Comparison of ENCODE assay signal across 8 cellular contexts in the genomic region with DNA sequence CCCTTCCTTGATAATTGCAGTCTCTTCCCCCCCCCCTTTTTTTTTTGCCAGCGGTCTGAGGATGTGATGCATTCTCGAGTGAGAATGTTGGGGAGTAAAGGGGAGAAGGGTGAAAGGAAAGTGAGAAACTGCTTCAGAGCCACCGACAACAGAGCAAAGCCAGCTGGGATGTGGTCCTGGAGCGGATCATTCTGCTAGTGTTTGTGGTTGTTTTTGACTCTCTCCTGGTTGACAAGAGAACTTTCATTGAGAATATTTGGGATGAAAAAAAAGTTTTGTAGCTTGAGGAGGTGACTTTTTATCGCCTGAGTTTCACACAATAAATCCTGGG. TPM values are rescaled to one million over a fixed set of nuclear protein-coding genes. Genes with fewer than 3 reads are reported as not detected.
DNase-seq lines count a peak whose midpoint lies in the region; ATAC-seq, FAIRE-seq and TF ChIP-seq lines count a peak whose summit lies in the region.

No MANE protein-coding gene starts in this region.

- H3K9me1 ChIP-seq in K562 (ENCODE audit: control insufficient read depth, insufficient read depth, low read length): no peaks in the 10 kb centered on the region

- intact Hi-C loops in HCT116 (cut with micrococcal nuclease): no loop called here
- intact Hi-C loops in K562 (cut with micrococcal nuclease): no loop called here
- intact Hi-C loops in sciatic nerve (cut with DNase I): no loop called here

- H3K18ac ChIP-seq in mesenchymal stem cell (ENCODE audit: low read depth in 1 of 2, low read length in 2 of 2): peak overlapping the region in 1 of 2 experiments; percentile 70

- H4K8ac ChIP-seq in mesenchymal stem cell (ENCODE audit: low read length): no peak overlapping the region

- peak overlapping the region; percentile 62 for H2BK5ac ChIP-seq in mesenchymal stem cell (ENCODE audit: low read depth, low read length, poor library complexity, severe bottlenecking)

- peaks cover 2% of the 10 kb centered on the region for H3K79me1 ChIP-seq in mesenchymal stem cell (replicated peaks; ENCODE audit: low read length, poor library complexity, severe bottlenecking)

- H3K4me1 ChIP-seq in A549: peaks cover 22% of the 10 kb centered on the region; the same call in 2 of the 3 replicates
- peaks cover 3 to 15% of the 10 kb centered on the region in 2 experiments; a peak in 3 of 4 replicates for H3K4me1 ChIP-seq in HCT116 (ENCODE audit: control insufficient read depth in 1 of 2, insufficient read depth in 2 of 2, low read length in 2 of 2)
- H3K4me1 ChIP-seq in K562 (replicated peaks in 1 of 2; ENCODE audit: control insufficient read depth in 2 of 2, insufficient read depth in 2 of 2, low read length in 2 of 2): peaks cover 9 to 11% of the 10 kb centered on the region in 2 experiments; a peak in 4 of 5 replicates
- peaks cover 4% of the 10 kb centered on the region for H3K4me1 ChIP-seq in mesenchymal stem cell (ENCODE audit: control insufficient read depth, insufficient read depth, low read depth, low read length)

- DNase-seq in A549 (ENCODE audit: low read depth in 1 of 2, low spot score in 1 of 2): no peak
- DNase-seq in HCT116 (ENCODE audit: low read depth, low spot score): no peak
- peak in 1 of 4 experiments; percentile 13 for DNase-seq in K562 (ENCODE audit: extremely low read depth in 1 of 4, low spot score in 3 of 4)
- no peak for DNase-seq in mesenchymal stem cell
- DNase-seq in RKO (ENCODE audit: low spot score): no peak
- no peak for DNase-seq in sciatic nerve (ENCODE audit: low spot score)
- DNase-seq in hippocampal formation (lab: John Stamatoyannopoulos, UW): no peak

- FAIRE-seq in A549 (lab: Jason Lieb, UNC) (no peak), K562 (lab: Jason Lieb, UNC) (peak; percentile 56)

- TF ChIP-seq RAD21 in A549 (conservative IDR thresholded peaks at IDR 0.05 in 1 of 2, IDR thresholded peaks at IDR 0.05 in 1 of 2): no peak
- no peak for TF ChIP-seq RAD21 in HCT116 (IDR thresholded peaks at IDR 0.05; ENCODE audit: low read depth)
- TF ChIP-seq RAD21 in K562 (CRISPR knock-in tag; conservative IDR thresholded peaks at IDR 0.05 in 1 of 2, IDR thresholded peaks at IDR 0.05 in 1 of 2): no peak

- 23% methylated on average over 5 of the region's 5 CpGs for WGBS in A549 (ENCODE audit: missing lambda C conversion rate)
- 9% methylated on average over 5 of the region's 5 CpGs for WGBS in K562 (ENCODE audit: insufficient coverage, low coverage, missing lambda C conversion rate)
- 2% methylated on average over 4 of the region's 5 CpGs for WGBS in mesenchymal stem cell

- no peaks in the 10 kb centered on the region for H3K9me2 ChIP-seq in HCT116 (ENCODE audit: insufficient read depth)

- TF ChIP-seq EP300 in A549 (IDR thresholded peaks at IDR 0.05) (no peak), K562 (IDR thresholded peaks at IDR 0.05; ENCODE audit: low read length) (no peak)

- H2BK120ac ChIP-seq in mesenchymal stem cell (ENCODE audit: low read depth, low read length): no peak overlapping the region

- H3K27me3 ChIP-seq in HCT116 (ENCODE audit: insufficient read depth, low read length) (no peaks in the 10 kb centered on the region), K562 (ENCODE audit: control insufficient read depth in 2 of 2, insufficient read depth in 2 of 2, low read length in 2 of 2) (no peaks in the 10 kb centered on the region), mesenchymal stem cell (ENCODE audit: control insufficient read depth in 1 of 2, insufficient read depth in 1 of 2, low read length in 2 of 2) (no peaks in the 10 kb centered on the region)

- RAD21 ChIA-PET in HCT116 (lab: Charles Lee; ENCODE audit: low non-redundant PET in 1 of 2, low total read pairs in 2 of 2, uncharacterized antibody in 2 of 2, unreplicated experiment in 2 of 2): no interaction called here

- H4K20me1 ChIP-seq in HCT116 (ENCODE audit: insufficient read depth) (no peaks in the 10 kb centered on the region; the same call in 1 of the 2 replicates), K562 (replicated peaks; ENCODE audit: control insufficient read depth, insufficient read depth, low read length) (no peaks in the 10 kb centered on the region)

- H3K27ac ChIP-seq in A549: peak overlapping the region; percentile 96 to 97
- peak overlapping the region; percentile 68; the same call in 1 of the 2 replicates for H3K27ac ChIP-seq in HCT116 (ENCODE audit: low read depth, low read length)
- peak overlapping the region; percentile 93 for H3K27ac ChIP-seq in K562 (ENCODE audit: extremely low read depth, low read depth, low read length)
- peak overlapping the region; percentile 83 for H3K27ac ChIP-seq in mesenchymal stem cell (ENCODE audit: low read length, poor library complexity, severe bottlenecking)

- TF ChIP-seq POLR2A in A549 (IDR thresholded peaks at IDR 0.05; ENCODE audit: low read length) (no peak), HCT116 (IDR thresholded peaks at IDR 0.05; ENCODE audit: borderline replicate concordance, extremely low read depth, insufficient read depth, insufficient read length) (no peak), K562 (conservative IDR thresholded peaks at IDR 0.05) (no peak)

- no peak overlapping the region for H2AK5ac ChIP-seq in mesenchymal stem cell (ENCODE audit: low read length, severe bottlenecking)

- CTCF ChIA-PET in A549 (lab: Yijun Ruan, JAX) (interaction anchor here (0.9 to 2.2 kb wide), 6 partner anchors 9 to 120 kb away, joined by 3 to 8 read pairs (median 5); no protein-coding TSS in a partner anchor), HCT116 (lab: Charles Lee) (no interaction called here), K562 (lab: Yijun Ruan, JAX; ENCODE audit: low intra/inter-chr PET ratio) (no interaction called here)

- peak overlapping the region in 1 of 2 experiments; percentile 61 for H3K4ac ChIP-seq in mesenchymal stem cell (ENCODE audit: low read depth in 1 of 2, low read length in 2 of 2)

- in situ Hi-C loops in K562 (cut with MboI): no loop called here

- H3K23ac ChIP-seq in mesenchymal stem cell (ENCODE audit: low read length in 2 of 2): no peak overlapping the region

- peak overlapping the region; percentile 96 for H3K9ac ChIP-seq in HCT116 (ENCODE audit: low read length)
- peak overlapping the region; percentile 74 to 94; a peak in 3 of 4 replicates for H3K9ac ChIP-seq in K562 (ENCODE audit: insufficient read depth in 1 of 2, low read depth in 2 of 2, low read length in 2 of 2)
- H3K9ac ChIP-seq in mesenchymal stem cell (ENCODE audit: low read length): peak overlapping the region; percentile 93

- no peak overlapping the region for H2BK15ac ChIP-seq in mesenchymal stem cell (ENCODE audit: low read depth, poor library complexity, severe bottlenecking)

- H3K9me3 ChIP-seq in A549: no peaks in the 10 kb centered on the region
- no peaks in the 10 kb centered on the region for H3K9me3 ChIP-seq in HCT116 (ENCODE audit: control insufficient read depth in 1 of 2, insufficient read depth in 1 of 2, low read depth in 1 of 2, low read length in 2 of 2)
- H3K9me3 ChIP-seq in K562 (replicated peaks; ENCODE audit: control insufficient read depth, insufficient read depth, low read depth, low read length): no peaks in the 10 kb centered on the region
- no peaks in the 10 kb centered on the region for H3K9me3 ChIP-seq in mesenchymal stem cell (ENCODE audit: control insufficient read depth, low read length)

- H3K79me2 ChIP-seq in HCT116 (ENCODE audit: insufficient read depth, low read length) (peaks cover 57% of the 10 kb centered on the region), K562 (ENCODE audit: control insufficient read depth, insufficient read depth, low read length) (peaks cover 54% of the 10 kb centered on the region)

- H4K91ac ChIP-seq in mesenchymal stem cell (ENCODE audit: low read length): no peak overlapping the region

- H3K4me3 ChIP-seq in A549: peak overlapping the region; percentile 85
- H3K4me3 ChIP-seq in HCT116 (replicated peaks in 1 of 2; ENCODE audit: low read depth in 1 of 2, low read length in 2 of 2): peak overlapping the region; percentile 81 to 97
- peak overlapping the region; percentile 99 for H3K4me3 ChIP-seq in K562
- H3K4me3 ChIP-seq in mesenchymal stem cell (ENCODE audit: insufficient read depth in 1 of 2, low read depth in 1 of 2, low read length in 2 of 2): peak overlapping the region in 1 of 2 experiments; percentile 94

- POLR2A ChIA-PET in A549 (lab: Yijun Ruan, JAX) (interaction anchor here (0.7 to 2.8 kb wide), 2 partner anchors 22 to 125 kb away, joined by 9 to 15 read pairs; a partner anchor contains a TSS), HCT116 (lab: Charles Lee) (no interaction called here), K562 (lab: Yijun Ruan, JAX) (interaction anchor here (0.8 to 2.2 kb wide), 5 partner anchors 8 to 265 kb away, joined by 3 to 10 read pairs (median 6); no protein-coding TSS in a partner anchor)

- H2AFZ ChIP-seq in HCT116 (ENCODE audit: low read depth, low read length, poor library complexity, severe bottlenecking) (no peak overlapping the region), K562 (ENCODE audit: low read depth, low read length) (peak overlapping the region; percentile 64; the same call in 1 of the 2 replicates), mesenchymal stem cell (ENCODE audit: low read depth, low read length) (no peak overlapping the region)

- TF ChIP-seq CTCF in A549 (IDR thresholded peaks at IDR 0.05) (no peak), HCT116 (IDR thresholded peaks at IDR 0.05 in 2 of 3, conservative IDR thresholded peaks at IDR 0.05 in 1 of 3; ENCODE audit: borderline replicate concordance in 1 of 3, insufficient read depth in 1 of 3, low read depth in 2 of 3, low read length in 2 of 3) (no peak), K562 (IDR thresholded peaks at IDR 0.05 in 2 of 3, conservative IDR thresholded peaks at IDR 0.05 in 1 of 3; ENCODE audit: insufficient read depth in 2 of 3, low read depth in 1 of 3, low read length in 3 of 3) (no peak)

- peak overlapping the region in 1 of 2 experiments; percentile 20 for H3K14ac ChIP-seq in mesenchymal stem cell (ENCODE audit: low read length in 2 of 2)

- H2BK12ac ChIP-seq in mesenchymal stem cell (ENCODE audit: low read length in 2 of 2): no peak overlapping the region

- no peak for ATAC-seq in A549
- ATAC-seq in HCT116: no peak
- no peak for ATAC-seq in K562
- ATAC-seq in sciatic nerve: no peak
- no peak for ATAC-seq in HG03460 (IDR thresholded peaks at IDR 0.05; ENCODE audit: unreplicated experiment)

- H3K4me2 ChIP-seq in A549 (peak overlapping the region; percentile 79), HCT116 (ENCODE audit: low read length) (peak overlapping the region; percentile 82), K562 (ENCODE audit: insufficient read depth, low read length) (peak overlapping the region; percentile 86), mesenchymal stem cell (ENCODE audit: low read length, poor library complexity, severe bottlenecking) (peak overlapping the region; percentile 92)

- no peaks in the 10 kb centered on the region for H3K36me3 ChIP-seq in HCT116 (ENCODE audit: control insufficient read depth in 1 of 2, insufficient read depth in 2 of 2, low read length in 2 of 2)
- no peaks in the 10 kb centered on the region; the same call in none of the 3 replicates for H3K36me3 ChIP-seq in K562 (ENCODE audit: control insufficient read depth, insufficient read depth, low read length)
- no peaks in the 10 kb centered on the region for H3K36me3 ChIP-seq in mesenchymal stem cell (ENCODE audit: control insufficient read depth in 1 of 2, insufficient read depth in 2 of 2, low read depth in 1 of 2, low read length in 2 of 2)

- BruUV-seq in HCT116 (replicated peaks; lab: Mats Ljungman, UMichigan): TSS peak; percentile 67
- no TSS peak for BruUV-seq in K562 (replicated peaks; lab: Mats Ljungman, UMichigan)

RNA-seq across cellular contexts. Expression of a gene that starts 1.3 kb away (rescaled TPM):
- 73.2 and 82.5 TPM in 2 replicates for polyA plus RNA-seq in A549 (2011; rRNA removed)
- polyA plus RNA-seq in A549 (2012; cell fraction: cytosol; rRNA removed): 16.5 and 17.0 TPM in 2 replicates
- polyA plus RNA-seq in A549 (2012; cell fraction: nucleus; rRNA removed): 16.4 and 20.9 TPM in 2 replicates
- 15.9 to 17.6 TPM (median 16.6 TPM) in 3 replicates for polyA plus RNA-seq in A549 (2017; fragmentation: RNase III; extraction: RNeasy Plus Mini Kit Qiagen cat#74134 plus additional on column Dnase treatment)
- polyA minus RNA-seq in A549 (2011; rRNA and poly(A)+ RNA removed): 144 and 186 TPM in 2 replicates
- 20.8 TPM for total RNA-seq in HCT116 (2021; ENCODE audit: unreplicated experiment)
- polyA plus RNA-seq in HCT116 (2012): 6.3 and 7.7 TPM in 2 replicates
- 108 and 331 TPM in 2 replicates for total RNA-seq in K562 (2011; cell fraction: chromatin; rRNA removed; ENCODE audit: low replicate concordance)
- total RNA-seq in K562 (2011; cell fraction: nucleolus; rRNA removed): 49.7 and 67.6 TPM in 2 replicates
- total RNA-seq in K562 (2011; cell fraction: nucleoplasm; rRNA removed): 113 and 152 TPM in 2 replicates
- total RNA-seq in K562 (2014; rRNA removed): 13.4 and 16.7 TPM in 2 replicates
- 26.3 TPM in 2 replicates for total RNA-seq in K562 (2014; rRNA removed; fragmentation: Illumina TruSeq; extraction: Trizol)
- total RNA-seq in K562 (2015; rRNA removed; fragmentation: Illumina TruSeq; extraction: Trizol): 24.3 and 24.6 TPM in 2 replicates
- total RNA-seq in K562 (2021): 36.5 and 41.9 TPM in 2 replicates
- 16.7 and 29.3 TPM in 2 replicates for polyA plus RNA-seq in K562 (2011; rRNA removed)
- 16.4 and 18.7 TPM in 2 replicates for polyA plus RNA-seq in K562 (2011; cell fraction: cytosol; rRNA removed)
- 41.9 and 61.1 TPM in 2 replicates for polyA plus RNA-seq in K562 (2011; cell fraction: nucleus; rRNA removed)
- 16.3 and 16.9 TPM in 2 replicates for polyA plus RNA-seq in K562 (2012)
- 23.9 and 30.8 TPM in 2 replicates for polyA plus RNA-seq in K562 (2014; fragmentation: Illumina TruSeq; extraction: Trizol)
- 1 to 10 TPM; 3.4 to 7.5 TPM for polyA plus RNA-seq in K562 (2014; fragmentation: Nextera tagmentation; extraction: Ambion mirVana)
- 14.0 and 15.4 TPM in 2 replicates for polyA plus RNA-seq in K562 (2014; rRNA removed)
- 132 and 170 TPM in 2 replicates for polyA minus RNA-seq in K562 (2011; rRNA and poly(A)+ RNA removed)
- polyA minus RNA-seq in K562 (2011; cell fraction: cytosol; rRNA and poly(A)+ RNA removed): 35.1 and 79.9 TPM in 2 replicates
- 84.1 and 101 TPM in 2 replicates for polyA minus RNA-seq in K562 (2011; cell fraction: nucleus; rRNA and poly(A)+ RNA removed)
- 22.2 TPM for polyA plus RNA-seq in mesenchymal stem cell (2013, experiment 1 of 2)
- polyA plus RNA-seq in mesenchymal stem cell (2013, experiment 2 of 2): 20.6 TPM
- total RNA-seq in sciatic nerve: 106 TPM
